17 cellular contexts compared by ENCODE assay signal in genomic region chr6:36533321-36533720, GRCh38.
"Had no signal": no experiment of that assay in that cellular context is flagged by ENCODE, and none has a peak within 500 bp of the region (broad histone marks: within the 10 kb centered on the region; RNA-seq: fewer than 3 reads in every experiment).

No MANE protein-coding gene starts in this region.

- DNase-seq: activated CD4-positive, alpha-beta T cell treated with anti-CD3 and anti-CD28 coated beads, Interleukin-2, amount 10 ng/mL, durations not matched to agents 24 days and 14 days; activated CD8-positive, alpha-beta memory T cell treated with anti-CD3 and anti-CD28 coated beads, Interleukin-2, amount 50 U/mL, for 4 hours; activated CD8-positive, alpha-beta T cell treated with anti-CD3 and anti-CD28 coated beads, Interleukin-2, amount 10 ng/mL, durations not matched to agents 7 days and 5 days; activated naive CD8-positive, alpha-beta T cell treated with anti-CD3 and anti-CD28 coated beads, Interleukin-2, amount 10 ng/mL, durations not matched to agents 7 days and 5 days; aorta; endodermal cell; erythroblast; kidney glomerular epithelial cell; mesenchymal stem cell; psoas muscle; right lobe of liver; T-helper 2 cell; trophoblast cell had no signal

- H3K27ac Mint-ChIP-seq: activated CD4-positive, alpha-beta T cell treated with anti-CD3 and anti-CD28 coated beads, Interleukin-2, amount 10 ng/mL, durations not matched to agents 24 days and 14 days; activated CD8-positive, alpha-beta T cell treated with anti-CD3 and anti-CD28 coated beads, Interleukin-2, amount 10 ng/mL, durations not matched to agents 7 days and 5 days; activated naive CD8-positive, alpha-beta T cell treated with anti-CD3 and anti-CD28 coated beads, Interleukin-2, amount 10 ng/mL, durations not matched to agents 7 days and 5 days; WTC11 had no signal

- H3K27me3 Mint-ChIP-seq: activated CD4-positive, alpha-beta T cell treated with anti-CD3 and anti-CD28 coated beads, Interleukin-2, amount 10 ng/mL, durations not matched to agents 24 days and 14 days; activated naive CD8-positive, alpha-beta T cell treated with anti-CD3 and anti-CD28 coated beads, Interleukin-2, amount 10 ng/mL, durations not matched to agents 7 days and 5 days; stimulated activated naive CD8-positive, alpha-beta T cell treated with anti-CD3 and anti-CD28 coated beads, Interleukin-15, Interleukin-2, amounts not matched to agents 100 ng/mL and 50 ng/mL, for 24 hours had no signal

- H3K4me1 Mint-ChIP-seq: endodermal cell, WTC11 had no signal

- H3K4me3 ChIP-seq: psoas muscle, right lobe of liver, smooth muscle cell, suprapubic skin had no signal

- ATAC-seq: activated CD8-positive, alpha-beta T cell treated with anti-CD3 and anti-CD28 coated beads, Interleukin-2, amount 10 ng/mL, durations not matched to agents 7 days and 5 days; psoas muscle; right lobe of liver; WTC11 had no signal

- H3K4me3 Mint-ChIP-seq: activated CD4-positive, alpha-beta T cell treated with anti-CD3 and anti-CD28 coated beads, Interleukin-2, amount 10 ng/mL, durations not matched to agents 24 days and 14 days; activated CD8-positive, alpha-beta T cell treated with anti-CD3 and anti-CD28 coated beads, Interleukin-2, amount 10 ng/mL, durations not matched to agents 7 days and 5 days; activated naive CD8-positive, alpha-beta T cell treated with anti-CD3 and anti-CD28 coated beads, Interleukin-2, amount 10 ng/mL, durations not matched to agents 7 days and 5 days; endodermal cell; stimulated activated naive CD8-positive, alpha-beta T cell treated with anti-CD3 and anti-CD28 coated beads, Interleukin-15, Interleukin-2, amounts not matched to agents 100 ng/mL and 50 ng/mL, for 24 hours; WTC11 had no signal

- H3K9me3 ChIP-seq: psoas muscle, right lobe of liver, suprapubic skin had no signal

- H3K27ac ChIP-seq: psoas muscle, right lobe of liver, suprapubic skin had no signal

- H3K4me1 ChIP-seq: right lobe of liver, suprapubic skin had no signal

- H3K9me3 Mint-ChIP-seq: activated CD4-positive, alpha-beta T cell treated with anti-CD3 and anti-CD28 coated beads, Interleukin-2, amount 10 ng/mL, durations not matched to agents 24 days and 14 days; activated naive CD8-positive, alpha-beta T cell treated with anti-CD3 and anti-CD28 coated beads, Interleukin-2, amount 10 ng/mL, durations not matched to agents 7 days and 5 days; stimulated activated naive CD8-positive, alpha-beta T cell treated with anti-CD3 and anti-CD28 coated beads, Interleukin-15, Interleukin-2, amounts not matched to agents 100 ng/mL and 50 ng/mL, for 24 hours; WTC11 had no signal

- H3K27me3 ChIP-seq: right lobe of liver, suprapubic skin had no signal
